In the genomic region with DNA sequence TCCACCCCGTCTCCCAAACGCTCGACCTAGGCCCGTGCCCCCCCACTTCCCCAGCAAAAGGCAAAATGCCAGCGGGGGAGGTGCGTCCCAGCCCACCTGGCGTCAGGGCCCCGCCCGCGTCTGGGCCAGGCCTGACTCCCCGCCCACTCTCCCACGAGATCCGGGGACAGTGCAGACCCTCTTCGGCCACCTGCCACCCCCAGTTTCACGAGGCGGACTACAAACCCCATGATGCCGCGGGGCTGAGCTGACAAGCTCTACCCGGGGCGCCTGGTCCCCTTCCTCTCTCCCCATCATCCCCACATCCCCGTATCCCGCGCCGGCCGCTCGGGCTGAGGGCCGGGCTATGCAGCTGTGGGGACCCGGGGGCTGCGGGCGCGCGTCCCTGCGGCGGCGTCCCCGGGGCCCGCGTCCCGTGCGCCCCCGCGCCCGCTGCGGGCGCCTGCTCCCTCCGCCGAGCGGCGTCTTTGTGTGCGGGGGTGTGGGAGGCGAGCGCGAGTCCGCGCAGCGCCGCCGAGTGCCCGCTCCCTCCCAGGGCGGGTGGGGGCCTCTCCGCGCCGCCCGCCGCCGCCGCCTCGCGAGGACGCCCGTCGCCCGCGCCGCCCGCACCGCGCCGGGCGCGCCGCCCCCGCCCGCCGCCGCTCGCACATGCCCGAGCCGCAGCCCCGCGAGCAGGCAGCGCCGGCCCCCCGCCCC, we compare ENCODE assay signal across 8 cellular contexts. TPM values are rescaled to one million over a fixed set of nuclear protein-coding genes. Genes with fewer than 3 reads are reported as not detected.
A peak's percentile ranks its signal among the peaks of the same experiment; 100 is the strongest.
DNase-seq lines count a peak whose midpoint lies in the region; TF ChIP-seq lines count a peak whose summit lies in the region.

A gene (plus strand): TSS at position 283 of the 696 bp plus-strand sequence. CDS start 490 bp downstream, outside the sequence.

- 0% methylated on average over 1 of the region's 94 CpGs for WGBS in suprapubic skin

- no peaks in the 10 kb centered on the region for H3K27me3 ChIP-seq in KMS-11 (ENCODE audit: insufficient read depth, low read depth)
- no peaks in the 10 kb centered on the region for H3K27me3 ChIP-seq in suprapubic skin

- TF ChIP-seq POLR2A in suprapubic skin (IDR thresholded peaks at IDR 0.05), result no peak

- peaks cover 5% of the 10 kb centered on the region; the same call in 1 of the 2 replicates for H3K79me2 ChIP-seq in KMS-11 (ENCODE audit: insufficient read depth, low read depth)

- no peak for TF ChIP-seq EP300 in suprapubic skin (IDR thresholded peaks at IDR 0.05)

- H3K27ac ChIP-seq in KMS-11 (no peak within 1 kb of the TSS), coronary artery (peak within 1 kb of the TSS; percentile 71 to 96), suprapubic skin (peak within 1 kb of the TSS; percentile 86)

- no peak within 1 kb of the TSS; the same call in 1 of the 2 replicates for H3K9ac ChIP-seq in KMS-11

- H3K4me3 ChIP-seq in KMS-11 (IDR thresholded peaks at IDR 0.05; ENCODE audit: insufficient read depth, low read depth, low read length), result no peak within 1 kb of the TSS
- peak within 1 kb of the TSS; percentile 99 for H3K4me3 ChIP-seq in coronary artery
- H3K4me3 ChIP-seq in suprapubic skin, result peak within 1 kb of the TSS; percentile 88

- DNase-seq in DMS79 (lab: John Stamatoyannopoulos, UW) (peak; percentile 73), SW480 (ENCODE audit: low spot score) (peak; percentile 62), coronary artery (ENCODE audit: low spot score) (no peak), mesenteric fat pad (ENCODE audit: low spot score) (no peak), suprapubic skin (ENCODE audit: low spot score in 2 of 2) (no peak), NOMO-1 treated with DMSO at 0.1 percent for 48 hours (lab: John Stamatoyannopoulos, UW; ENCODE audit: unreplicated experiment) (no peak), iPS-NIHi7 (ENCODE audit: extremely low spot score) (no peak)

- no peaks in the 10 kb centered on the region for H3K9me3 ChIP-seq in suprapubic skin

- peak within 1 kb of the TSS; percentile 90 for H3K4me2 ChIP-seq in KMS-11

- H2AFZ ChIP-seq in KMS-11 (ENCODE audit: low read depth), result peak within 1 kb of the TSS; percentile 75

- H4K20me1 ChIP-seq in KMS-11 (ENCODE audit: insufficient read depth), result no peaks in the 10 kb centered on the region

- peaks cover 31% of the 10 kb centered on the region for H3K4me1 ChIP-seq in KMS-11 (ENCODE audit: low read depth, poor library complexity, severe bottlenecking)
- H3K4me1 ChIP-seq in suprapubic skin, result peaks cover 79% of the 10 kb centered on the region

- H3K36me3 ChIP-seq in KMS-11 (ENCODE audit: insufficient read depth) (no peaks in the 10 kb centered on the region), suprapubic skin (no peaks in the 10 kb centered on the region)

- TF ChIP-seq CTCF in KMS-11 (conservative IDR thresholded peaks at IDR 0.05; ENCODE audit: low read depth, low read length) (no peak), coronary artery (IDR thresholded peaks at IDR 0.05) (no peak), suprapubic skin (IDR thresholded peaks at IDR 0.05) (no peak)

RNA-seq across cellular contexts. Expression of the gene that starts here (rescaled TPM):
- 11.5 TPM for total RNA-seq in mesenteric fat pad
- total RNA-seq in suprapubic skin, result 10 to 100 TPM in 3 of 4 donors, 1 to 10 TPM in 1; 9.0 to 16.5 (median 10.8) TPM

Comparison
In these comparisons a context has a peak if more than half of its experiments do, and no peak if none do; other contexts are left out.
1. DNase-seq: peak in DMS79 (single experiment) and SW480 (single experiment); none in coronary artery (single experiment), mesenteric fat pad (single experiment), suprapubic skin (0 of 2), NOMO-1 treated with DMSO at 0.1 percent for 48 hours (single experiment) and iPS-NIHi7 (single experiment).